19 cellular contexts compared by ENCODE assay signal in the genomic region with DNA sequence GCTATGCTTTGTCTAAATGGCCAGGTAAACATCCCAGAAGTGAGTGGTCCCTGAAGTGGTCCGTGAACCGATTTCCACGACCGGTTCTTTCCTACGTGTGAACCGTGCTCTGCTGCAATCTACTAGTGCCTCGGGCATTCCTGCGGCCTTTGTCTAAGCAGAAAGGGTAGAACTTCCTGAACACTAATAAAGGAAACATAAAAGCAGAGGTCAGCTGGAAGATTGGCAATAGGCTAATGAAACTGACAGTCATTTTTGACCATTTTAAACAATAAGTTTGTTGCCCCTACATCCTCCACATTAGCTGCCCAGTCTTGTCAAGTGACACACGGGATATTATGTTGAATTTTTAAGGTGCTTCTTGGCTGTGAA.
"Had no signal": no experiment of that assay in that cellular context is flagged by ENCODE, and none has a peak within 500 bp of the region (broad histone marks: within the 10 kb centered on the region; RNA-seq: fewer than 3 reads in every experiment).

No MANE protein-coding gene starts in this region.

- H3K36me3 Mint-ChIP-seq: immature natural killer cell; naive thymus-derived CD8-positive, alpha-beta T cell had no signal

- DNase-seq: activated B cell treated with CpG ODN at 0.5 μM for 24 hours; activated CD4-positive, alpha-beta T cell treated with anti-CD3 and anti-CD28 coated beads, Interleukin-2, amount 10 ng/mL, durations not matched to agents 24 days and 14 days; activated naive CD4-positive, alpha-beta T cell; effector CD8-positive, alpha-beta T cell; immature natural killer cell; left colon; mucosa of descending colon; naive thymus-derived CD8-positive, alpha-beta T cell; nucleus accumbens; stimulated activated CD4-positive, alpha-beta T cell treated with anti-CD3 and anti-CD28 coated beads, Interleukin-2, amount 100 ng/mL, for 48 hours; T-helper 2 cell; uterus had no signal

- H3K9me3 Mint-ChIP-seq: activated B cell treated with CpG ODN at 0.5 μM for 24 hours; activated CD4-positive, alpha-beta T cell treated with anti-CD3 and anti-CD28 coated beads, Interleukin-2, amount 10 ng/mL, durations not matched to agents 24 days and 14 days; activated T-helper 1 cell treated with anti-CD3 and anti-CD28 coated beads, Interleukin-12 subunit alpha, Interleukin-12 subunit beta, Interleukin-2, Interleukin-4 antibody, amounts not matched to agents 30 ng/mL and 10 ng/mL and 1 ng/mL, durations not matched to agents 14 hours and 24 hours and 36 hours; immature natural killer cell; naive thymus-derived CD8-positive, alpha-beta T cell; stimulated activated naive CD8-positive, alpha-beta T cell treated with anti-CD3 and anti-CD28 coated beads, Interleukin-15, Interleukin-2, amounts not matched to agents 100 ng/mL and 50 ng/mL, for 24 hours had no signal

- H3K36me3 ChIP-seq: ascending aorta, prostate gland, thoracic aorta, uterus had no signal

- H3K9me3 ChIP-seq: ascending aorta, mucosa of descending colon, prostate gland, thoracic aorta, uterus had no signal

- H3K27ac Mint-ChIP-seq: activated B cell treated with CpG ODN at 0.5 μM for 24 hours; activated CD4-positive, alpha-beta T cell treated with anti-CD3 and anti-CD28 coated beads, Interleukin-2, amount 10 ng/mL, durations not matched to agents 24 days and 14 days; activated T-helper 1 cell treated with anti-CD3 and anti-CD28 coated beads, Interleukin-12 subunit alpha, Interleukin-12 subunit beta, Interleukin-2, Interleukin-4 antibody, amounts not matched to agents 30 ng/mL and 10 ng/mL and 1 ng/mL, durations not matched to agents 14 hours and 24 hours and 36 hours; immature natural killer cell; naive thymus-derived CD8-positive, alpha-beta T cell; stimulated activated naive CD8-positive, alpha-beta T cell treated with anti-CD3 and anti-CD28 coated beads, Interleukin-15, Interleukin-2, amounts not matched to agents 100 ng/mL and 50 ng/mL, for 24 hours had no signal

- ATAC-seq: left colon; mucosa of descending colon; naive thymus-derived CD8-positive, alpha-beta T cell had no signal

- H3K4me3 ChIP-seq: ascending aorta, mucosa of descending colon, prostate gland, thoracic aorta, uterus had no signal

- H3K4me1 ChIP-seq: ascending aorta, prostate gland, uterus had no signal

- H3K27me3 ChIP-seq: ascending aorta, uterus had no signal

- H3K4me3 Mint-ChIP-seq: activated B cell treated with CpG ODN at 0.5 μM for 24 hours; activated CD4-positive, alpha-beta T cell treated with anti-CD3 and anti-CD28 coated beads, Interleukin-2, amount 10 ng/mL, durations not matched to agents 24 days and 14 days; activated T-helper 1 cell treated with anti-CD3 and anti-CD28 coated beads, Interleukin-12 subunit alpha, Interleukin-12 subunit beta, Interleukin-2, Interleukin-4 antibody, amounts not matched to agents 30 ng/mL and 10 ng/mL and 1 ng/mL, durations not matched to agents 14 hours and 24 hours and 36 hours; immature natural killer cell; naive thymus-derived CD8-positive, alpha-beta T cell; stimulated activated naive CD8-positive, alpha-beta T cell treated with anti-CD3 and anti-CD28 coated beads, Interleukin-15, Interleukin-2, amounts not matched to agents 100 ng/mL and 50 ng/mL, for 24 hours had no signal

- H3K27ac ChIP-seq: ascending aorta, epithelial cell of prostate, prostate gland, thoracic aorta had no signal

- H3K27me3 Mint-ChIP-seq: activated B cell treated with CpG ODN at 0.5 μM for 24 hours; activated CD4-positive, alpha-beta T cell treated with anti-CD3 and anti-CD28 coated beads, Interleukin-2, amount 10 ng/mL, durations not matched to agents 24 days and 14 days; stimulated activated naive CD8-positive, alpha-beta T cell treated with anti-CD3 and anti-CD28 coated beads, Interleukin-15, Interleukin-2, amounts not matched to agents 100 ng/mL and 50 ng/mL, for 24 hours had no signal

- FAIRE-seq: TTC549 had no signal

- H3K4me1 Mint-ChIP-seq: activated CD4-positive, alpha-beta T cell treated with anti-CD3 and anti-CD28 coated beads, Interleukin-2, amount 10 ng/mL, durations not matched to agents 24 days and 14 days had no signal
